In the genomic region with DNA sequence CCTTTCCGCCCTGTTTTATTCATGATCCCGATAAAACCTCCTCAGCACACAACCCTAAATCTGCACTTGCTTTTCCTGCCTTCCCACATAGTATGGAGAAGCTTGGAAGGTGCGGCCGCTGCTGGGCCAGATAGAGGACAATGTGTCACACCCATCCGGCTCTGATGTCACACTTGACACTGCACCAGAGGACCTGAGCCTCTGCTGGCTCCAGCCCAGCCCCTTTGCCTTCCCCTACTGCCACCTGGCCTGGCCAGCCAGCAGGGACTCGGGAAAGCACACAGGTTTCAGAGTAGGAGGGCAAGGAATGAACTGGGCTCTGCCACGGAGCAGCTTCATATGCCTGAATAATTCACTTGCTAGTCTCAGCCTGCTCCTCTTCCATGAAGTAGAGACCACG, we compare ENCODE assay signal across 1 cellular context. TPM values are rescaled to one million over a fixed set of nuclear protein-coding genes. Genes with fewer than 3 reads are reported as not detected.
"Had no signal": no experiment of that assay in that cellular context is flagged by ENCODE, and none has a peak within 500 bp of the region (broad histone marks: within the 10 kb centered on the region; RNA-seq: fewer than 3 reads in every experiment).

No MANE protein-coding gene starts in this region.

RNA-seq across cellular contexts. Expression of a gene that starts 2.6 kb away (rescaled TPM):
- total RNA-seq: OCI-LY7 had no signal
